21 cellular contexts compared by ENCODE assay signal in genomic region chr7:70935311-70935710, GRCh38.
DNase-seq lines count a peak whose midpoint lies in the region; ATAC-seq and TF ChIP-seq lines count a peak whose summit lies in the region.
"Had no signal": no experiment of that assay in that cellular context is flagged by ENCODE, and none has a peak within 500 bp of the region (broad histone marks: within the 10 kb centered on the region; RNA-seq: fewer than 3 reads in every experiment).

No MANE protein-coding gene starts in this region.

- intact Hi-C loops in left ventricle myocardium inferior (cut with micrococcal nuclease), result no loop called here

- H3K4me1 Mint-ChIP-seq in osteocyte (ENCODE audit: unreplicated experiment), result no peaks in the 10 kb centered on the region
- H3K4me1 Mint-ChIP-seq: B cell; CD4-positive, CD25-positive, alpha-beta regulatory T cell had no signal

- TF ChIP-seq CTCF in right atrium auricular region (IDR thresholded peaks at IDR 0.05) (no peak), left ventricle myocardium inferior (IDR thresholded peaks at IDR 0.05; ENCODE audit: borderline replicate concordance) (no peak), osteocyte (IDR thresholded peaks at IDR 0.05) (no peak)

- no peak overlapping the region for H3K4me3 Mint-ChIP-seq in osteocyte (ENCODE audit: unreplicated experiment)
- H3K4me3 Mint-ChIP-seq: B cell; CD4-positive, CD25-positive, alpha-beta regulatory T cell; CD8-positive, alpha-beta T cell had no signal

- H3K27me3 Mint-ChIP-seq in osteocyte (ENCODE audit: unreplicated experiment), result no peaks in the 10 kb centered on the region
- H3K27me3 Mint-ChIP-seq: B cell; CD4-positive, CD25-positive, alpha-beta regulatory T cell had no signal

- H3K27me3 ChIP-seq in right atrium auricular region, result no peaks in the 10 kb centered on the region
- peaks cover 21% of the 10 kb centered on the region for H3K27me3 ChIP-seq in left ventricle myocardium inferior (ENCODE audit: low read depth)
- H3K27me3 ChIP-seq: BLaER1 had no signal

- no peak overlapping the region for H3K4me3 ChIP-seq in right atrium auricular region
- H3K4me3 ChIP-seq in left ventricle myocardium inferior, result no peak overlapping the region
- H3K4me3 ChIP-seq: BLaER1, GM12878 had no signal

- H3K27ac Mint-ChIP-seq in osteocyte (ENCODE audit: unreplicated experiment), result no peak overlapping the region
- H3K27ac Mint-ChIP-seq: B cell; CD4-positive, CD25-positive, alpha-beta regulatory T cell; CD8-positive, alpha-beta T cell had no signal

- H3K4me1 ChIP-seq in right atrium auricular region (no peaks in the 10 kb centered on the region), left ventricle myocardium inferior (no peaks in the 10 kb centered on the region)
- H3K4me1 ChIP-seq: BLaER1, Caco-2 had no signal

- H3K27ac ChIP-seq in right atrium auricular region (no peak overlapping the region), left ventricle myocardium inferior (replicated peaks) (no peak overlapping the region)
- H3K27ac ChIP-seq: 22Rv1, BLaER1, C4-2B had no signal

- peaks cover 38% of the 10 kb centered on the region for H3K9me3 Mint-ChIP-seq in osteocyte (ENCODE audit: unreplicated experiment)

- no peaks in the 10 kb centered on the region for H3K36me3 Mint-ChIP-seq in osteocyte (ENCODE audit: unreplicated experiment)
- H3K36me3 Mint-ChIP-seq: CD4-positive, CD25-positive, alpha-beta regulatory T cell; CD8-positive, alpha-beta T cell had no signal

- ATAC-seq in HG03175 (IDR thresholded peaks at IDR 0.05; ENCODE audit: unreplicated experiment) (no peak), GM18511 (IDR thresholded peaks at IDR 0.05; ENCODE audit: unreplicated experiment) (no peak)
- ATAC-seq: CD8-positive, alpha-beta T cell; GM12878 had no signal

- H3K9me3 ChIP-seq in right atrium auricular region, result no peaks in the 10 kb centered on the region
- no peaks in the 10 kb centered on the region for H3K9me3 ChIP-seq in left ventricle myocardium inferior (replicated peaks)
- H3K9me3 ChIP-seq: BLaER1, Caco-2 had no signal

- no peaks in the 10 kb centered on the region for H3K36me3 ChIP-seq in right atrium auricular region
- H3K36me3 ChIP-seq in left ventricle myocardium inferior, result no peaks in the 10 kb centered on the region
- H3K36me3 ChIP-seq: BLaER1 had no signal

- peak; percentile 50 for DNase-seq in right atrium auricular region (ENCODE audit: low spot score)
- DNase-seq in left ventricle myocardium inferior, result no peak
- DNase-seq in islet precursor cell, result peak; percentile 23
- DNase-seq in osteocyte (ENCODE audit: extremely low spot score, unreplicated experiment), result peak; percentile 83
- no peak for DNase-seq in NCI-H1694 treated with DMSO at 0.1 percent for 48 hours (lab: John Stamatoyannopoulos, UW)
- DNase-seq: Caco-2; CD4-positive, CD25-positive, alpha-beta regulatory T cell; CD8-positive, alpha-beta T cell; DMS 273 treated with DMSO at 0.1 percent for 48 hours; DMS79; EL; GDM1; GOT3; HCEC 1CT had no signal

Comparison
In these comparisons a context has a peak if more than half of its experiments do, and no peak if none do; other contexts are left out.
1. DNase-seq: peak in right atrium auricular region (single experiment), islet precursor cell (single experiment) and osteocyte (single experiment); none in left ventricle myocardium inferior (single experiment) and NCI-H1694 treated with DMSO at 0.1 percent for 48 hours (single experiment).